Comparison of ENCODE assay signal across 2 cellular contexts in the genomic region with DNA sequence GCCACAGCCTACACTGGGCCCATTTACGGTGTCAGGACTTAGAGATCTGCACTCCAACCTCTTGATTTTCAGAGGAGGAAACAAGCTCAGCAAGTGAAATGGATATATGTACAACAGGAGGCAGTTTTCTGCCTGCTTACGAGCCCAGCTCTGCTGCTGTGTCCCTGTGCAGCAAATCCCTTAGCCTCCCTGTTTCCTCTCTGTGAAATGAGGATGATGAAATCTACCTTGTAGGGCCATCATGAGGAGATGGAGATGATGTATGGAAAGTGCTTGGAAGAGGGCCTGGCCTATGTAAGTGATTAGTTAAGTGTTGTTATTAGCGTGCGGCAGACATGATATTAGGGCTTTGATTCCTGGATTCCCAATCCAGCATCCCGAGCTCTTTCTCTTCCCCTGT.
TF ChIP-seq lines count a peak whose summit lies in the region.

No MANE protein-coding gene starts in this region.

TF ChIP-seq in HEK293, 187 proteins besides CTCF, POLR2A, EP300 and RAD21:
- peak; percentile 13; the same call in 1 of the 2 replicates for TF ChIP-seq ZNF664 (tag by site-specific recombination; IDR thresholded peaks at IDR 0.05)
- TF ChIP-seq, protein P1, sequence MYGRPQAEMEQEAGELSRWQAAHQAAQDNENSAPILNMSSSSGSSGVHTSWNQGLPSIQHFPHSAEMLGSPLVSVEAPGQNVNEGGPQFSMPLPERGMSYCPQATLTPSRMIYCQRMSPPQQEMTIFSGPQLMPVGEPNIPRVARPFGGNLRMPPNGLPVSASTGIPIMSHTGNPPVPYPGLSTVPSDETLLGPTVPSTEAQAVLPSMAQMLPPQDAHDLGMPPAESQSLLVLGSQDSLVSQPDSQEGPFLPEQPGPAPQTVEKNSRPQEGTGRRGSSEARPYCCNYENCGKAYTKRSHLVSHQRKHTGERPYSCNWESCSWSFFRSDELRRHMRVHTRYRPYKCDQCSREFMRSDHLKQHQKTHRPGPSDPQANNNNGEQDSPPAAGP (tag by site-specific recombination; IDR thresholded peaks at IDR 0.05): no peak

TF ChIP-seq in H1, 55 proteins besides CTCF, POLR2A, EP300 and RAD21:
- no peak for TF ChIP-seq RXRA (IDR thresholded peaks at IDR 0.05; ENCODE audit: insufficient read depth, low read depth, low read length)
- no peak for TF ChIP-seq BACH1 (IDR thresholded peaks at IDR 0.05; ENCODE audit: low read length)
- no peak for TF ChIP-seq GABPA (IDR thresholded peaks at IDR 0.05; ENCODE audit: borderline replicate concordance, insufficient read depth, low read length)
- no peak for TF ChIP-seq SP4 (IDR thresholded peaks at IDR 0.05; ENCODE audit: low read length)
- TF ChIP-seq TCF12 (IDR thresholded peaks at IDR 0.05; ENCODE audit: low read depth, low read length): no peak
- no peak for TF ChIP-seq NANOG (IDR thresholded peaks at IDR 0.05; ENCODE audit: insufficient read depth, low read depth, low read length, poor library complexity, severe bottlenecking)
- TF ChIP-seq, protein P2, sequence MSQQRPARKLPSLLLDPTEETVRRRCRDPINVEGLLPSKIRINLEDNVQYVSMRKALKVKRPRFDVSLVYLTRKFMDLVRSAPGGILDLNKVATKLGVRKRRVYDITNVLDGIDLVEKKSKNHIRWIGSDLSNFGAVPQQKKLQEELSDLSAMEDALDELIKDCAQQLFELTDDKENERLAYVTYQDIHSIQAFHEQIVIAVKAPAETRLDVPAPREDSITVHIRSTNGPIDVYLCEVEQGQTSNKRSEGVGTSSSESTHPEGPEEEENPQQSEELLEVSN (IDR thresholded peaks at IDR 0.05): no peak
- TF ChIP-seq BRCA1 (IDR thresholded peaks at IDR 0.05; ENCODE audit: low read depth, low read length): no peak
- no peak for TF ChIP-seq NRF1 (IDR thresholded peaks at IDR 0.05; ENCODE audit: low read depth, low read length)
- TF ChIP-seq SIX5 (IDR thresholded peaks at IDR 0.05; ENCODE audit: low read depth, low read length): no peak
- TF ChIP-seq RBBP5 (IDR thresholded peaks at IDR 0.05; ENCODE audit: borderline replicate concordance, low read depth, low read length): no peak
- TF ChIP-seq KDM1A (IDR thresholded peaks at IDR 0.05; ENCODE audit: borderline replicate concordance, low read length): no peak
- no peak for TF ChIP-seq RFX5 (IDR thresholded peaks at IDR 0.05; ENCODE audit: borderline replicate concordance, low read depth, low read length)
- no peak for TF ChIP-seq ASH2L (IDR thresholded peaks at IDR 0.05; ENCODE audit: low read length)
- no peak for TF ChIP-seq YY1 (IDR thresholded peaks at IDR 0.05; ENCODE audit: low read depth, low read length)
- no peak for TF ChIP-seq EGR1 (IDR thresholded peaks at IDR 0.05; ENCODE audit: borderline replicate concordance, low read depth, low read length)
- no peak for TF ChIP-seq TAF1 (IDR thresholded peaks at IDR 0.05; ENCODE audit: low read depth, low read length)
- TF ChIP-seq TEAD4 (IDR thresholded peaks at IDR 0.05; ENCODE audit: low read depth, low read length): no peak
TF ChIP-seq in H1: peak in this region for 0.
